Comparison of ENCODE assay signal across 3 cellular contexts in genomic region chr15:48402778-48403177, GRCh38.
TF ChIP-seq lines count a peak whose summit lies in the region.

No MANE protein-coding gene starts in this region.

TF ChIP-seq in SK-N-SH, 30 proteins besides CTCF, POLR2A, EP300 and RAD21:
- TF ChIP-seq RCOR1 (IDR thresholded peaks at IDR 0.05; ENCODE audit: low read length) (no peak), NRF1 (IDR thresholded peaks at IDR 0.05; ENCODE audit: low read depth, low read length) (no peak), TCF12 (IDR thresholded peaks at IDR 0.05) (no peak), NFIC (IDR thresholded peaks at IDR 0.05; ENCODE audit: borderline replicate concordance) (no peak), RFX5 (IDR thresholded peaks at IDR 0.05; ENCODE audit: low read length) (no peak), TAF1 (IDR thresholded peaks at IDR 0.05; ENCODE audit: borderline replicate concordance, low read depth, low read length) (no peak), YY1 (IDR thresholded peaks at IDR 0.05; ENCODE audit: low read depth) (no peak), FOXM1 (IDR thresholded peaks at IDR 0.05; ENCODE audit: low read depth) (no peak)
- TF ChIP-seq, protein P1, sequence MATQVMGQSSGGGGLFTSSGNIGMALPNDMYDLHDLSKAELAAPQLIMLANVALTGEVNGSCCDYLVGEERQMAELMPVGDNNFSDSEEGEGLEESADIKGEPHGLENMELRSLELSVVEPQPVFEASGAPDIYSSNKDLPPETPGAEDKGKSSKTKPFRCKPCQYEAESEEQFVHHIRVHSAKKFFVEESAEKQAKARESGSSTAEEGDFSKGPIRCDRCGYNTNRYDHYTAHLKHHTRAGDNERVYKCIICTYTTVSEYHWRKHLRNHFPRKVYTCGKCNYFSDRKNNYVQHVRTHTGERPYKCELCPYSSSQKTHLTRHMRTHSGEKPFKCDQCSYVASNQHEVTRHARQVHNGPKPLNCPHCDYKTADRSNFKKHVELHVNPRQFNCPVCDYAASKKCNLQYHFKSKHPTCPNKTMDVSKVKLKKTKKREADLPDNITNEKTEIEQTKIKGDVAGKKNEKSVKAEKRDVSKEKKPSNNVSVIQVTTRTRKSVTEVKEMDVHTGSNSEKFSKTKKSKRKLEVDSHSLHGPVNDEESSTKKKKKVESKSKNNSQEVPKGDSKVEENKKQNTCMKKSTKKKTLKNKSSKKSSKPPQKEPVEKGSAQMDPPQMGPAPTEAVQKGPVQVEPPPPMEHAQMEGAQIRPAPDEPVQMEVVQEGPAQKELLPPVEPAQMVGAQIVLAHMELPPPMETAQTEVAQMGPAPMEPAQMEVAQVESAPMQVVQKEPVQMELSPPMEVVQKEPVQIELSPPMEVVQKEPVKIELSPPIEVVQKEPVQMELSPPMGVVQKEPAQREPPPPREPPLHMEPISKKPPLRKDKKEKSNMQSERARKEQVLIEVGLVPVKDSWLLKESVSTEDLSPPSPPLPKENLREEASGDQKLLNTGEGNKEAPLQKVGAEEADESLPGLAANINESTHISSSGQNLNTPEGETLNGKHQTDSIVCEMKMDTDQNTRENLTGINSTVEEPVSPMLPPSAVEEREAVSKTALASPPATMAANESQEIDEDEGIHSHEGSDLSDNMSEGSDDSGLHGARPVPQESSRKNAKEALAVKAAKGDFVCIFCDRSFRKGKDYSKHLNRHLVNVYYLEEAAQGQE (IDR thresholded peaks at IDR 0.05; ENCODE audit: low read depth, low read length): no peak

TF ChIP-seq in SK-N-SH treated with all-trans-retinoic acid at 6 μM for 48 hours, 23 proteins besides CTCF, POLR2A, EP300 and RAD21:
- no peak for TF ChIP-seq PPARA (CRISPR knock-in tag; IDR thresholded peaks at IDR 0.05; ENCODE audit: borderline replicate concordance)
- no peak for TF ChIP-seq ZFP3 (CRISPR knock-in tag; IDR thresholded peaks at IDR 0.05)
- TF ChIP-seq, protein P2, sequence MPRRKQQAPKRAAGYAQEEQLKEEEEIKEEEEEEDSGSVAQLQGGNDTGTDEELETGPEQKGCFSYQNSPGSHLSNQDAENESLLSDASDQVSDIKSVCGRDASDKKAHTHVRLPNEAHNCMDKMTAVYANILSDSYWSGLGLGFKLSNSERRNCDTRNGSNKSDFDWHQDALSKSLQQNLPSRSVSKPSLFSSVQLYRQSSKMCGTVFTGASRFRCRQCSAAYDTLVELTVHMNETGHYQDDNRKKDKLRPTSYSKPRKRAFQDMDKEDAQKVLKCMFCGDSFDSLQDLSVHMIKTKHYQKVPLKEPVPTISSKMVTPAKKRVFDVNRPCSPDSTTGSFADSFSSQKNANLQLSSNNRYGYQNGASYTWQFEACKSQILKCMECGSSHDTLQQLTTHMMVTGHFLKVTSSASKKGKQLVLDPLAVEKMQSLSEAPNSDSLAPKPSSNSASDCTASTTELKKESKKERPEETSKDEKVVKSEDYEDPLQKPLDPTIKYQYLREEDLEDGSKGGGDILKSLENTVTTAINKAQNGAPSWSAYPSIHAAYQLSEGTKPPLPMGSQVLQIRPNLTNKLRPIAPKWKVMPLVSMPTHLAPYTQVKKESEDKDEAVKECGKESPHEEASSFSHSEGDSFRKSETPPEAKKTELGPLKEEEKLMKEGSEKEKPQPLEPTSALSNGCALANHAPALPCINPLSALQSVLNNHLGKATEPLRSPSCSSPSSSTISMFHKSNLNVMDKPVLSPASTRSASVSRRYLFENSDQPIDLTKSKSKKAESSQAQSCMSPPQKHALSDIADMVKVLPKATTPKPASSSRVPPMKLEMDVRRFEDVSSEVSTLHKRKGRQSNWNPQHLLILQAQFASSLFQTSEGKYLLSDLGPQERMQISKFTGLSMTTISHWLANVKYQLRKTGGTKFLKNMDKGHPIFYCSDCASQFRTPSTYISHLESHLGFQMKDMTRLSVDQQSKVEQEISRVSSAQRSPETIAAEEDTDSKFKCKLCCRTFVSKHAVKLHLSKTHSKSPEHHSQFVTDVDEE (CRISPR knock-in tag; IDR thresholded peaks at IDR 0.05): no peak
- no peak for TF ChIP-seq OSR1 (CRISPR knock-in tag; IDR thresholded peaks at IDR 0.05)
- TF ChIP-seq SNAI2 (CRISPR knock-in tag; IDR thresholded peaks at IDR 0.05): no peak
- TF ChIP-seq, protein P3, sequence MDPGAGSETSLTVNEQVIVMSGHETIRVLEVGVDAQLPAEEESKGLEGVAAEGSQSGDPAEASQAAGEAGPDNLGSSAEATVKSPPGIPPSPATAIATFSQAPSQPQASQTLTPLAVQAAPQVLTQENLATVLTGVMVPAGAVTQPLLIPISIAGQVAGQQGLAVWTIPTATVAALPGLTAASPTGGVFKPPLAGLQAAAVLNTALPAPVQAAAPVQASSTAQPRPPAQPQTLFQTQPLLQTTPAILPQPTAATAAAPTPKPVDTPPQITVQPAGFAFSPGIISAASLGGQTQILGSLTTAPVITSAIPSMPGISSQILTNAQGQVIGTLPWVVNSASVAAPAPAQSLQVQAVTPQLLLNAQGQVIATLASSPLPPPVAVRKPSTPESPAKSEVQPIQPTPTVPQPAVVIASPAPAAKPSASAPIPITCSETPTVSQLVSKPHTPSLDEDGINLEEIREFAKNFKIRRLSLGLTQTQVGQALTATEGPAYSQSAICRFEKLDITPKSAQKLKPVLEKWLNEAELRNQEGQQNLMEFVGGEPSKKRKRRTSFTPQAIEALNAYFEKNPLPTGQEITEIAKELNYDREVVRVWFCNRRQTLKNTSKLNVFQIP (CRISPR knock-in tag; IDR thresholded peaks at IDR 0.05; ENCODE audit: borderline replicate concordance, low read depth): no peak
- TF ChIP-seq GLIS3 (CRISPR knock-in tag; IDR thresholded peaks at IDR 0.05): no peak
- TF ChIP-seq, protein P4, sequence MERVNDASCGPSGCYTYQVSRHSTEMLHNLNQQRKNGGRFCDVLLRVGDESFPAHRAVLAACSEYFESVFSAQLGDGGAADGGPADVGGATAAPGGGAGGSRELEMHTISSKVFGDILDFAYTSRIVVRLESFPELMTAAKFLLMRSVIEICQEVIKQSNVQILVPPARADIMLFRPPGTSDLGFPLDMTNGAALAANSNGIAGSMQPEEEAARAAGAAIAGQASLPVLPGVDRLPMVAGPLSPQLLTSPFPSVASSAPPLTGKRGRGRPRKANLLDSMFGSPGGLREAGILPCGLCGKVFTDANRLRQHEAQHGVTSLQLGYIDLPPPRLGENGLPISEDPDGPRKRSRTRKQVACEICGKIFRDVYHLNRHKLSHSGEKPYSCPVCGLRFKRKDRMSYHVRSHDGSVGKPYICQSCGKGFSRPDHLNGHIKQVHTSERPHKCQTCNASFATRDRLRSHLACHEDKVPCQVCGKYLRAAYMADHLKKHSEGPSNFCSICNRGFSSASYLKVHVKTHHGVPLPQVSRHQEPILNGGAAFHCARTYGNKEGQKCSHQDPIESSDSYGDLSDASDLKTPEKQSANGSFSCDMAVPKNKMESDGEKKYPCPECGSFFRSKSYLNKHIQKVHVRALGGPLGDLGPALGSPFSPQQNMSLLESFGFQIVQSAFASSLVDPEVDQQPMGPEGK (CRISPR knock-in tag; IDR thresholded peaks at IDR 0.05; ENCODE audit: borderline replicate concordance): no peak
- TF ChIP-seq RARB (CRISPR knock-in tag; IDR thresholded peaks at IDR 0.05): no peak
- no peak for TF ChIP-seq BACH2 (CRISPR knock-in tag; IDR thresholded peaks at IDR 0.05; ENCODE audit: borderline replicate concordance)
- TF ChIP-seq ISL1 (CRISPR knock-in tag; IDR thresholded peaks at IDR 0.05): no peak
TF ChIP-seq in SK-N-SH treated with all-trans-retinoic acid at 6 μM for 48 hours: peak in this region for 0.

TF ChIP-seq in H1, 55 proteins besides CTCF, POLR2A, EP300 and RAD21:
- TF ChIP-seq POLR2AphosphoS5 (IDR thresholded peaks at IDR 0.05; ENCODE audit: low read depth, low read length) (no peak), ASH2L (IDR thresholded peaks at IDR 0.05; ENCODE audit: low read length) (no peak), SIN3A (conservative IDR thresholded peaks at IDR 0.05 in 1 of 2, IDR thresholded peaks at IDR 0.05 in 1 of 2; ENCODE audit: low read depth in 1 of 2, low read length in 2 of 2) (no peak), MAX (IDR thresholded peaks at IDR 0.05) (no peak), TBP (IDR thresholded peaks at IDR 0.05; ENCODE audit: low read depth, low read length) (no peak), SIX5 (IDR thresholded peaks at IDR 0.05; ENCODE audit: low read depth, low read length) (no peak), KDM1A (IDR thresholded peaks at IDR 0.05; ENCODE audit: borderline replicate concordance, low read length) (no peak), SIRT6 (IDR thresholded peaks at IDR 0.05; ENCODE audit: low read length) (no peak), ATF2 (IDR thresholded peaks at IDR 0.05; ENCODE audit: low read length) (no peak), SRF (IDR thresholded peaks at IDR 0.05; ENCODE audit: low read depth, low read length) (no peak), KDM5A (IDR thresholded peaks at IDR 0.05; ENCODE audit: low read length) (no peak), HDAC2 (IDR thresholded peaks at IDR 0.05; ENCODE audit: borderline replicate concordance in 1 of 2, low read depth in 2 of 2, low read length in 2 of 2) (no peak), CTBP2 (IDR thresholded peaks at IDR 0.05; ENCODE audit: borderline replicate concordance, insufficient read depth, insufficient read length, low read length) (no peak), POU5F1 (IDR thresholded peaks at IDR 0.05; ENCODE audit: low read depth, low read length) (no peak), BRCA1 (IDR thresholded peaks at IDR 0.05; ENCODE audit: low read depth, low read length) (no peak), TCF12 (IDR thresholded peaks at IDR 0.05; ENCODE audit: low read depth, low read length) (no peak), KDM4A (IDR thresholded peaks at IDR 0.05; ENCODE audit: low read depth, low read length, severe bottlenecking) (no peak), RFX5 (IDR thresholded peaks at IDR 0.05; ENCODE audit: borderline replicate concordance, low read depth, low read length) (no peak), TAF1 (IDR thresholded peaks at IDR 0.05; ENCODE audit: low read depth, low read length) (no peak)
